In the genomic region with DNA sequence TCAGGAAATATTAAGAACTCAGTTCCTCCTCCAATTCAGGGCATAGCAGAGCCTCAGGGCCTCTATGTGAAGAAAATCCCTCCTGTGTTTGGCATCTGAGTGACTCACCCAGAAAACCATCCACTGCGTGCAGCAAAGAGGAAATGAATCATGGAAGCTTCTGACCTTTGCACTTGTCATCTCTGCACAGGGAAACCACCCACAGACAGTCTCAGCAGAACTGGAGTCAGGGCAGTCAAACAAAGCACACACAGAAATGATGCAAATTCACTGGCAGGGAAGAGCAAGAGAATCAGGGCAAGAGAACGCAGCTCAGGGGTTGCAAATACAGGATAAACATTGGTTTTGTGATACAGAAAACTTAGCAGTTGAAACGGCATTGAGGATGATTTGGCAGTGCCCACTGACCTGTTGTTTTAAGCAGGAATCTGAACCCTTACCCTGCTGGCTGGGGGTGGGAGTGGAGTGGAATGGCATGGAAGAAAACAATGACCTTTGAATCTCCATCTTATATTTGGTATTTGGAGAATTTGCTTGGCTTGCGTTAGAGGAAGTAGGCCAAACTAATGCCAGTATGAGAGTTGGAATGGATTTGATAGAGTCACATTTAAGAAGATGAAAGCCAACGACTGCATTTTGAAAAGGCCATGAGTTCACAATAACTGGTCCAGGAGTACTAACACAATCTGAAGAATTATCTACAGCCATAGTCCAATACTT, we compare ENCODE assay signal across 1 cellular context.
TF ChIP-seq lines count a peak whose summit lies in the region.

No MANE protein-coding gene starts in this region.

TF ChIP-seq in HepG2, 621 proteins besides CTCF, POLR2A, EP300 and RAD21 (continued from another document and continues in another):
- TF ChIP-seq, protein P1, sequence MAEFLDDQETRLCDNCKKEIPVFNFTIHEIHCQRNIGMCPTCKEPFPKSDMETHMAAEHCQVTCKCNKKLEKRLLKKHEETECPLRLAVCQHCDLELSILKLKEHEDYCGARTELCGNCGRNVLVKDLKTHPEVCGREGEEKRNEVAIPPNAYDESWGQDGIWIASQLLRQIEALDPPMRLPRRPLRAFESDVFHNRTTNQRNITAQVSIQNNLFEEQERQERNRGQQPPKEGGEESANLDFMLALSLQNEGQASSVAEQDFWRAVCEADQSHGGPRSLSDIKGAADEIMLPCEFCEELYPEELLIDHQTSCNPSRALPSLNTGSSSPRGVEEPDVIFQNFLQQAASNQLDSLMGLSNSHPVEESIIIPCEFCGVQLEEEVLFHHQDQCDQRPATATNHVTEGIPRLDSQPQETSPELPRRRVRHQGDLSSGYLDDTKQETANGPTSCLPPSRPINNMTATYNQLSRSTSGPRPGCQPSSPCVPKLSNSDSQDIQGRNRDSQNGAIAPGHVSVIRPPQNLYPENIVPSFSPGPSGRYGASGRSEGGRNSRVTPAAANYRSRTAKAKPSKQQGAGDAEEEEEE (CRISPR knock-in tag; IDR thresholded peaks at IDR 0.05; ENCODE audit: borderline replicate concordance) = no peak
- TF ChIP-seq JUN (CRISPR knock-in tag; IDR thresholded peaks at IDR 0.05) (peak; percentile 99), RBM22 (optimal IDR thresholded peaks at IDR 0.05; ENCODE audit: low read length) (no peak), ZNF143 (CRISPR knock-in tag; IDR thresholded peaks at IDR 0.05) (no peak), SRY (CRISPR knock-in tag; IDR thresholded peaks at IDR 0.05) (no peak), TEAD2 (CRISPR knock-in tag; IDR thresholded peaks at IDR 0.05) (no peak), MBNL3 (CRISPR knock-in tag; conservative IDR thresholded peaks at IDR 0.05) (no peak), ZNF878 (CRISPR knock-in tag; IDR thresholded peaks at IDR 0.05) (peak; percentile 63; the same call in 1 of the 2 replicates), ZFX (CRISPR knock-in tag; IDR thresholded peaks at IDR 0.05; ENCODE audit: low read depth) (peak; percentile 62), NFKB2 (CRISPR knock-in tag; IDR thresholded peaks at IDR 0.05; ENCODE audit: borderline replicate concordance) (no peak), ONECUT2 (CRISPR knock-in tag; IDR thresholded peaks at IDR 0.05) (no peak), ZMYM3 (CRISPR knock-in tag; IDR thresholded peaks at IDR 0.05) (peak; percentile 86), RARG (CRISPR knock-in tag; IDR thresholded peaks at IDR 0.05; ENCODE audit: low read depth) (no peak), BHLHE40 (IDR thresholded peaks at IDR 0.05; ENCODE audit: low read length) (0 out of 2 replicates have a peak, but pooled peaks have one; percentile 36), ZC3H13 (CRISPR knock-in tag; IDR thresholded peaks at IDR 0.05) (0 out of 2 replicates have a peak, but pooled peaks have one; percentile 31), JDP2 (CRISPR knock-in tag; IDR thresholded peaks at IDR 0.05; ENCODE audit: borderline replicate concordance) (no peak), ZNF674 (CRISPR knock-in tag; IDR thresholded peaks at IDR 0.05; ENCODE audit: low read depth) (no peak), ZSCAN9 (CRISPR knock-in tag; IDR thresholded peaks at IDR 0.05; ENCODE audit: borderline replicate concordance) (peak; percentile 94; the same call in 1 of the 2 replicates), TBX2 (CRISPR knock-in tag; IDR thresholded peaks at IDR 0.05; ENCODE audit: borderline replicate concordance) (peak; percentile 83), U2AF1 (optimal IDR thresholded peaks at IDR 0.05; ENCODE audit: low read depth, low read length) (no peak), CAMTA2 (CRISPR knock-in tag; IDR thresholded peaks at IDR 0.05; ENCODE audit: borderline replicate concordance) (no peak), SIX4 (CRISPR knock-in tag; IDR thresholded peaks at IDR 0.05) (peak; percentile 65)
- TF ChIP-seq, protein P2, sequence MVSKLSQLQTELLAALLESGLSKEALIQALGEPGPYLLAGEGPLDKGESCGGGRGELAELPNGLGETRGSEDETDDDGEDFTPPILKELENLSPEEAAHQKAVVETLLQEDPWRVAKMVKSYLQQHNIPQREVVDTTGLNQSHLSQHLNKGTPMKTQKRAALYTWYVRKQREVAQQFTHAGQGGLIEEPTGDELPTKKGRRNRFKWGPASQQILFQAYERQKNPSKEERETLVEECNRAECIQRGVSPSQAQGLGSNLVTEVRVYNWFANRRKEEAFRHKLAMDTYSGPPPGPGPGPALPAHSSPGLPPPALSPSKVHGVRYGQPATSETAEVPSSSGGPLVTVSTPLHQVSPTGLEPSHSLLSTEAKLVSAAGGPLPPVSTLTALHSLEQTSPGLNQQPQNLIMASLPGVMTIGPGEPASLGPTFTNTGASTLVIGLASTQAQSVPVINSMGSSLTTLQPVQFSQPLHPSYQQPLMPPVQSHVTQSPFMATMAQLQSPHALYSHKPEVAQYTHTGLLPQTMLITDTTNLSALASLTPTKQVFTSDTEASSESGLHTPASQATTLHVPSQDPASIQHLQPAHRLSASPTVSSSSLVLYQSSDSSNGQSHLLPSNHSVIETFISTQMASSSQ (IDR thresholded peaks at IDR 0.05; ENCODE audit: low read depth) = 0 out of 2 replicates have a peak, but pooled peaks have one; percentile 14
- TF ChIP-seq, protein P2 (CRISPR knock-in tag; IDR thresholded peaks at IDR 0.05; ENCODE audit: borderline replicate concordance) = peak; percentile 80; the same call in 1 of the 2 replicates
- TF ChIP-seq, protein P3, sequence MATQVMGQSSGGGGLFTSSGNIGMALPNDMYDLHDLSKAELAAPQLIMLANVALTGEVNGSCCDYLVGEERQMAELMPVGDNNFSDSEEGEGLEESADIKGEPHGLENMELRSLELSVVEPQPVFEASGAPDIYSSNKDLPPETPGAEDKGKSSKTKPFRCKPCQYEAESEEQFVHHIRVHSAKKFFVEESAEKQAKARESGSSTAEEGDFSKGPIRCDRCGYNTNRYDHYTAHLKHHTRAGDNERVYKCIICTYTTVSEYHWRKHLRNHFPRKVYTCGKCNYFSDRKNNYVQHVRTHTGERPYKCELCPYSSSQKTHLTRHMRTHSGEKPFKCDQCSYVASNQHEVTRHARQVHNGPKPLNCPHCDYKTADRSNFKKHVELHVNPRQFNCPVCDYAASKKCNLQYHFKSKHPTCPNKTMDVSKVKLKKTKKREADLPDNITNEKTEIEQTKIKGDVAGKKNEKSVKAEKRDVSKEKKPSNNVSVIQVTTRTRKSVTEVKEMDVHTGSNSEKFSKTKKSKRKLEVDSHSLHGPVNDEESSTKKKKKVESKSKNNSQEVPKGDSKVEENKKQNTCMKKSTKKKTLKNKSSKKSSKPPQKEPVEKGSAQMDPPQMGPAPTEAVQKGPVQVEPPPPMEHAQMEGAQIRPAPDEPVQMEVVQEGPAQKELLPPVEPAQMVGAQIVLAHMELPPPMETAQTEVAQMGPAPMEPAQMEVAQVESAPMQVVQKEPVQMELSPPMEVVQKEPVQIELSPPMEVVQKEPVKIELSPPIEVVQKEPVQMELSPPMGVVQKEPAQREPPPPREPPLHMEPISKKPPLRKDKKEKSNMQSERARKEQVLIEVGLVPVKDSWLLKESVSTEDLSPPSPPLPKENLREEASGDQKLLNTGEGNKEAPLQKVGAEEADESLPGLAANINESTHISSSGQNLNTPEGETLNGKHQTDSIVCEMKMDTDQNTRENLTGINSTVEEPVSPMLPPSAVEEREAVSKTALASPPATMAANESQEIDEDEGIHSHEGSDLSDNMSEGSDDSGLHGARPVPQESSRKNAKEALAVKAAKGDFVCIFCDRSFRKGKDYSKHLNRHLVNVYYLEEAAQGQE (IDR thresholded peaks at IDR 0.05; ENCODE audit: borderline replicate concordance in 1 of 2, low read depth in 1 of 2, low read length in 2 of 2) = peak in 1 of 2 experiments; percentile 69; a peak in 1 of 4 replicates
- TF ChIP-seq, protein P4, sequence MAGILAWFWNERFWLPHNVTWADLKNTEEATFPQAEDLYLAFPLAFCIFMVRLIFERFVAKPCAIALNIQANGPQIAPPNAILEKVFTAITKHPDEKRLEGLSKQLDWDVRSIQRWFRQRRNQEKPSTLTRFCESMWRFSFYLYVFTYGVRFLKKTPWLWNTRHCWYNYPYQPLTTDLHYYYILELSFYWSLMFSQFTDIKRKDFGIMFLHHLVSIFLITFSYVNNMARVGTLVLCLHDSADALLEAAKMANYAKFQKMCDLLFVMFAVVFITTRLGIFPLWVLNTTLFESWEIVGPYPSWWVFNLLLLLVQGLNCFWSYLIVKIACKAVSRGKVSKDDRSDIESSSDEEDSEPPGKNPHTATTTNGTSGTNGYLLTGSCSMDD (CRISPR knock-in tag; IDR thresholded peaks at IDR 0.05) = no peak
- TF ChIP-seq, protein P5, sequence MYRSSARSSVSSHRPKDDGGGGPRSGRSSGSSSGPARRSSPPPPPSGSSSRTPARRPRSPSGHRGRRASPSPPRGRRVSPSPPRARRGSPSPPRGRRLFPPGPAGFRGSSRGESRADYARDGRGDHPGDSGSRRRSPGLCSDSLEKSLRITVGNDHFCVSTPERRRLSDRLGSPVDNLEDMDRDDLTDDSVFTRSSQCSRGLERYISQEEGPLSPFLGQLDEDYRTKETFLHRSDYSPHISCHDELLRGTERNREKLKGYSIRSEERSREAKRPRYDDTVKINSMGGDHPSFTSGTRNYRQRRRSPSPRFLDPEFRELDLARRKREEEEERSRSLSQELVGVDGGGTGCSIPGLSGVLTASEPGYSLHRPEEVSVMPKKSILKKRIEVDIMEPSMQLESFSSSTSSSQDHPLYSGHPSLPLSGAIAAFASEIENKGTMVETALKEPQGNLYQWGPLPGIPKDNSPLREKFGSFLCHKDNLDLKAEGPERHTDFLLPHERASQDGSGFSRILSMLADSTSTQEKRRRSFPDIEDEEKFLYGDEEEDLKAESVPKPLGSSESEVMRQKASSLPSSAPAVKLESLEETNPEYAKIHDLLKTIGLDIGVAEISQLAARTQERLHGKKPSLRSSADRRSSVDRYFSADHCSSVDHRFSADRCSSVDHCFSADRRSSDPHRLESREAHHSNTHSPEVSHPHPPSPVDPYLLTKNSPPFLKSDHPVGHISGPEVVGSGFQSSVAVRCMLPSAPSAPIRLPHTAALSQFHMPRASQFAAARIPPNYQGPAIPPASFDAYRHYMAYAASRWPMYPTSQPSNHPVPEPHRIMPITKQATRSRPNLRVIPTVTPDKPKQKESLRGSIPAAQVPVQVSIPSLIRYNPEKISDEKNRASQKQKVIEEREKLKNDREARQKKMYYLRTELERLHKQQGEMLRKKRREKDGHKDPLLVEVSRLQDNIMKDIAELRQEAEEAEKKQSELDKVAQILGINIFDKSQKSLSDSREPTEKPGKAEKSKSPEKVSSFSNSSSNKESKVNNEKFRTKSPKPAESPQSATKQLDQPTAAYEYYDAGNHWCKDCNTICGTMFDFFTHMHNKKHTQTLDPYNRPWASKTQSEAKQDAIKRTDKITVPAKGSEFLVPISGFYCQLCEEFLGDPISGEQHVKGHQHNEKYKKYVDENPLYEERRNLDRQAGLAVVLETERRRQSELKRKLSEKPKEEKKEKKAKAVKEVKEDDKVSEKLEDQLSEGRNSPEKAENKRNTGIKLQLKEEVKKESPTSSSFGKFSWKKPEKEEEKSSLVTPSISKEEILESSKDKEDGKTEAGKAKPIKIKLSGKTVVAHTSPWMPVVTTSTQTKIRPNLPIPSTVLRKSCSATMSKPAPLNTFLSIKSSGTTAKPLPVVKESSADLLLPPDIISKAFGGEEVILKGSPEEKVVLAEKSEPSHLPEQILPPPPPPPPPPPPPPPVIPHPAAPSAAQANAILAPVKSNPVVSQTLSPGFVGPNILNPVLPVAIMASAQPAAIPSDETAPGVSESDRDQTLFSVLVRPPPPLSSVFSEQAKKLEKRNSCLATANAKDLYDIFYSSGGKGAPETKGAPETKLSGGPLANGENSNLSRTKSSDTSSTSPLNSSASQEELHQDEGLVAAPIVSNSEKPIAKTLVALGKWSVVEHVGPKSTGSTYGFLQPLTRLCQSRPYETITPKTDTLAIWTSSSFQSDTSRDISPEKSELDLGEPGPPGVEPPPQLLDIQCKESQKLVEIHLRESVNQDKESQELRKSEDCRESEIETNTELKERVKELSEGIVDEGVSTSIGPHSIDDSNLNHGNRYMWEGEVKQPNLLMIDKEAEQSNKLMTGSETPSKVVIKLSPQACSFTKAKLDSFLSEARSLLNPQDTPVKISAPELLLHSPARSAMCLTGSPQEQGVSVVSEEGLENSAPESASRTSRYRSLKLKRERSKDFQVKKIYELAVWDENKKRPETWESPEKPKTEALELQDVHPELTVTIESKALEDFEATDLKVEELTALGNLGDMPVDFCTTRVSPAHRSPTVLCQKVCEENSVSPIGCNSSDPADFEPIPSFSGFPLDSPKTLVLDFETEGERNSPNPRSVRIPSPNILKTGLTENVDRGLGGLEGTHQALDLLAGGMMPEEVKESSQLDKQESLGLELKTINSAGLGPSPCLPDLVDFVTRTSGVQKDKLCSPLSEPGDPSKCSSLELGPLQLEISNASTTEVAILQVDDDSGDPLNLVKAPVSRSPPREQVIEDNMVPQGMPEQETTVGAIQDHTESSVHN (CRISPR knock-in tag; IDR thresholded peaks at IDR 0.05) = no peak
- TF ChIP-seq, protein P6, sequence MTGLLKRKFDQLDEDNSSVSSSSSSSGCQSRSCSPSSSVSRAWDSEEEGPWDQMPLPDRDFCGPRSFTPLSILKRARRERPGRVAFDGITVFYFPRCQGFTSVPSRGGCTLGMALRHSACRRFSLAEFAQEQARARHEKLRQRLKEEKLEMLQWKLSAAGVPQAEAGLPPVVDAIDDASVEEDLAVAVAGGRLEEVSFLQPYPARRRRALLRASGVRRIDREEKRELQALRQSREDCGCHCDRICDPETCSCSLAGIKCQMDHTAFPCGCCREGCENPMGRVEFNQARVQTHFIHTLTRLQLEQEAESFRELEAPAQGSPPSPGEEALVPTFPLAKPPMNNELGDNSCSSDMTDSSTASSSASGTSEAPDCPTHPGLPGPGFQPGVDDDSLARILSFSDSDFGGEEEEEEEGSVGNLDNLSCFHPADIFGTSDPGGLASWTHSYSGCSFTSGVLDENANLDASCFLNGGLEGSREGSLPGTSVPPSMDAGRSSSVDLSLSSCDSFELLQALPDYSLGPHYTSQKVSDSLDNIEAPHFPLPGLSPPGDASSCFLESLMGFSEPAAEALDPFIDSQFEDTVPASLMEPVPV (CRISPR knock-in tag; IDR thresholded peaks at IDR 0.05) = no peak
- TF ChIP-seq, protein P7, sequence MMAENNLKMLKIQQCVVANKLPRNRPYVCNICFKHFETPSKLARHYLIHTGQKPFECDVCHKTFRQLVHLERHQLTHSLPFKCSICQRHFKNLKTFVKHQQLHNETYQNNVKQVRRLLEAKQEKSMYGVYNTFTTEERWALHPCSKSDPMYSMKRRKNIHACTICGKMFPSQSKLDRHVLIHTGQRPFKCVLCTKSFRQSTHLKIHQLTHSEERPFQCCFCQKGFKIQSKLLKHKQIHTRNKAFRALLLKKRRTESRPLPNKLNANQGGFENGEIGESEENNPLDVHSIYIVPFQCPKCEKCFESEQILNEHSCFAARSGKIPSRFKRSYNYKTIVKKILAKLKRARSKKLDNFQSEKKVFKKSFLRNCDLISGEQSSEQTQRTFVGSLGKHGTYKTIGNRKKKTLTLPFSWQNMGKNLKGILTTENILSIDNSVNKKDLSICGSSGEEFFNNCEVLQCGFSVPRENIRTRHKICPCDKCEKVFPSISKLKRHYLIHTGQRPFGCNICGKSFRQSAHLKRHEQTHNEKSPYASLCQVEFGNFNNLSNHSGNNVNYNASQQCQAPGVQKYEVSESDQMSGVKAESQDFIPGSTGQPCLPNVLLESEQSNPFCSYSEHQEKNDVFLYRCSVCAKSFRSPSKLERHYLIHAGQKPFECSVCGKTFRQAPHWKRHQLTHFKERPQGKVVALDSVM (CRISPR knock-in tag; IDR thresholded peaks at IDR 0.05) = peak; percentile 60
